Comparison of ENCODE assay signal across 8 cellular contexts in the genomic region with DNA sequence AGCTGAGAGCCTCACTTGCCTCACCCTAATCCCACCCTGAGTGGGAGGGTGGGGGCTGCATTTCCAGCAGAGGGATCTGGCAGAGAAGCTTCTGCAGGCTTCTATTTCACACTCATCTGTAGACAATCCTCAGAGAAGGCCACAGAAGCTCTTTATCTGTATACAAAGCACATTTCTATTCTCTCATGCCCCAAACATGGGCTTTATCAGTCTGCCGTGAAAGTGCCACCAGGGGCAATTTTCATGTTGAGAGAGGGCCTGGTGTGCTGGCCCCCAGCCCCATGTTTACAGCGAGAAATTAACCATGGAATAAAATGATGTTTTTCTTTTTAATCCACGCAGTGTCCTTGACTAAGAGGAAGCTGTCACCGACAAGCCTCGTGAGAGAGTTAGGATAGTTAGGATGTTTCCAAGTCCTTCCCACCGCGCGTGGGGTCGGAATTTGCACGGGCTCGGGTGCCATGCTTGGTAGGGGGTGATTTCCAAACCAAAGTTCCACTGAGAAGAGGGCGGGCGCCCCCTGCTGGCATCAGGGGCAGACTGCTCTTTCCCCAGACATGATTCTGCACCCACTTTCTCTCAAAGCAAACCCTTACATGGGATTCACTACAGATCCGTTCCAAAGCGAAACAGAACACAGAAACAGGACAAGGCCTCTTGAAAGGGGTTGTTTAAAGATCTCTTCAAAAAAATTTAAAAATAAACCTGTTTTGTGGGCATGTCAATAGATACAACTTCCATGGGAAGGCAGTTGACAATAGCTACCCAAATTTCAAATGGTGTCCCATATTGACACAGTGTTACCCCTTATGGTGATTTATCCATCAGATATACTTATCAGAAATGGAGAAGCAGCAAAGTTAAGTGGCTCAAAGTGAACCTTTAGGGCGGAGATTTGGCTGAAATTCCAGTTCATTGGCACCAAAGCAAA. TPM values are rescaled to one million over a fixed set of nuclear protein-coding genes. Genes with fewer than 3 reads are reported as not detected.
DNase-seq lines count a peak whose midpoint lies in the region; ATAC-seq, FAIRE-seq and TF ChIP-seq lines count a peak whose summit lies in the region.

No MANE protein-coding gene starts in this region.

- TF ChIP-seq POLR2A in endothelial cell of umbilical vein (IDR thresholded peaks at IDR 0.05; ENCODE audit: low read depth, low read length), result no peak

- TF ChIP-seq CTCF in H9 (conservative IDR thresholded peaks at IDR 0.05) (peak; percentile 98), endothelial cell of umbilical vein (IDR thresholded peaks at IDR 0.05; ENCODE audit: extremely low read depth in 1 of 2, insufficient read depth in 1 of 2, low read depth in 1 of 2, low read length in 2 of 2) (peak; percentile 89 to 98)

- no peak overlapping the region for H3K4me3 Mint-ChIP-seq in H9
- H3K4me3 Mint-ChIP-seq in activated CD8-positive, alpha-beta memory T cell treated with anti-CD3 and anti-CD28 coated beads, Interleukin-2, amount 10 ng/mL, durations not matched to agents 7 days and 5 days, result no peak overlapping the region

- H2AK5ac ChIP-seq in H9 (ENCODE audit: insufficient read length, low read length), result no peak overlapping the region

- H3K79me1 ChIP-seq in H9 (ENCODE audit: insufficient read depth, low read depth, low read length, poor library complexity, severe bottlenecking), result no peaks in the 10 kb centered on the region

- H2BK15ac ChIP-seq in H9 (ENCODE audit: low read depth, low read length), result no peak overlapping the region

- H3K9me3 ChIP-seq in H9 (ENCODE audit: control insufficient read depth, low read depth, low read length) (no peaks in the 10 kb centered on the region), endothelial cell of umbilical vein (replicated peaks; ENCODE audit: control insufficient read depth, insufficient read depth, low read length) (no peaks in the 10 kb centered on the region), muscle layer of duodenum (ENCODE audit: control insufficient read depth in 1 of 2, low read length in 2 of 2) (peaks cover 8 to 19% of the 10 kb centered on the region in 2 donors)

- intact Hi-C loops in endothelial cell of umbilical vein (cut with micrococcal nuclease), result loop anchor here (1.0 to 2.0 kb wide), 5 partner anchors 71 to 714 kb away; a partner anchor contains a TSS

- BruUV-seq in endothelial cell of umbilical vein (replicated peaks; lab: Mats Ljungman, UMichigan), result no TSS peak

- no CpG with 5 or more reads among the region's 16 CpGs for WGBS in H9 (ENCODE audit: extremely low coverage, insufficient read length, low lambda C conversion rate)

- dilution Hi-C loops in endothelial cell of umbilical vein (cut with MboI; ENCODE audit: extremely low pct_ligation_motif_present, low sequenced_read_pairs), result no loop called here

- no peaks in the 10 kb centered on the region for H3K4me1 ChIP-seq in H9 (ENCODE audit: insufficient read depth, low read length)
- H3K4me1 ChIP-seq in endothelial cell of umbilical vein (ENCODE audit: control insufficient read depth, extremely low read depth, insufficient read depth, low read length), result no peaks in the 10 kb centered on the region
- peaks cover 0 to 10% of the 10 kb centered on the region in 2 donors for H3K4me1 ChIP-seq in muscle layer of duodenum (ENCODE audit: control insufficient read depth in 1 of 2, insufficient read depth in 2 of 2, low read length in 2 of 2)

- no peak overlapping the region for H3K4me3 ChIP-seq in endothelial cell of umbilical vein (replicated peaks in 1 of 3; ENCODE audit: insufficient read depth in 1 of 3, low read depth in 1 of 3, low read length in 3 of 3)
- no peak overlapping the region for H3K4me3 ChIP-seq in muscle layer of duodenum (ENCODE audit: low read depth in 1 of 2, low read length in 2 of 2)

- no peak overlapping the region for H3T11ph ChIP-seq in H9 (ENCODE audit: low read length)

- H3K27me3 ChIP-seq in H9 (ENCODE audit: insufficient read depth, low read length) (no peaks in the 10 kb centered on the region), endothelial cell of umbilical vein (ENCODE audit: control insufficient read depth in 2 of 2, insufficient read depth in 2 of 2, low read length in 2 of 2) (no peaks in the 10 kb centered on the region), muscle layer of duodenum (ENCODE audit: low read depth, low read length) (no peaks in the 10 kb centered on the region)

- no peak overlapping the region for H3K23ac ChIP-seq in H9 (ENCODE audit: insufficient read length, low read depth, low read length)

- H4K8ac ChIP-seq in H9 (replicated peaks; ENCODE audit: insufficient read length, low read depth, low read length), result no peak overlapping the region

- no peak overlapping the region for H2BK20ac ChIP-seq in H9 (ENCODE audit: low read depth, low read length, poor library complexity, severe bottlenecking)

- H3K23me2 ChIP-seq in H9 (ENCODE audit: insufficient read length, low read depth, low read length, poor library complexity, severe bottlenecking), result no peaks in the 10 kb centered on the region

- ATAC-seq in activated CD8-positive, alpha-beta memory T cell treated with anti-CD3 and anti-CD28 coated beads, Interleukin-2, amount 10 ng/mL, durations not matched to agents 7 days and 5 days, result no peak
- no peak for ATAC-seq in GM19455 (IDR thresholded peaks at IDR 0.05; ENCODE audit: unreplicated experiment)

- peaks cover 9 to 21% (median 9%) of the 10 kb centered on the region in 3 experiments; a peak in 5 of 7 replicates for H3K36me3 Mint-ChIP-seq in H9 (ENCODE audit: insufficient read depth in 1 of 3, low read depth in 3 of 3)
- peaks cover 2% of the 10 kb centered on the region for H3K36me3 Mint-ChIP-seq in activated CD8-positive, alpha-beta memory T cell treated with anti-CD3 and anti-CD28 coated beads, Interleukin-2, amount 10 ng/mL, durations not matched to agents 7 days and 5 days

- no peaks in the 10 kb centered on the region for H4K20me1 ChIP-seq in H9 (ENCODE audit: control insufficient read depth, insufficient read depth, insufficient read length)
- H4K20me1 ChIP-seq in endothelial cell of umbilical vein (replicated peaks; ENCODE audit: control insufficient read depth, extremely low read depth, insufficient read depth, low read length), result no peaks in the 10 kb centered on the region

- peak; percentile 75 for FAIRE-seq in endothelial cell of umbilical vein (lab: Jason Lieb, UNC)

- H3K14ac ChIP-seq in H9 (ENCODE audit: insufficient read depth, low read length), result no peak overlapping the region

- H3K27ac Mint-ChIP-seq in H9, result no peak overlapping the region
- H3K27ac Mint-ChIP-seq in activated CD8-positive, alpha-beta memory T cell treated with anti-CD3 and anti-CD28 coated beads, Interleukin-2, amount 10 ng/mL, durations not matched to agents 7 days and 5 days, result no peak overlapping the region

- no peaks in the 10 kb centered on the region for H3K36me3 ChIP-seq in endothelial cell of umbilical vein (ENCODE audit: control insufficient read depth in 2 of 2, extremely low read depth in 1 of 2, insufficient read depth in 2 of 2, low read length in 2 of 2)
- peaks cover 0 to 6% of the 10 kb centered on the region in 2 donors for H3K36me3 ChIP-seq in muscle layer of duodenum (ENCODE audit: control insufficient read depth in 1 of 2, insufficient read depth in 2 of 2, low read length in 2 of 2)

- POLR2A ChIA-PET in endothelial cell of umbilical vein (lab: Charles Lee), result no interaction called here

- no peaks in the 10 kb centered on the region for H3K9me1 ChIP-seq in endothelial cell of umbilical vein (replicated peaks; ENCODE audit: control insufficient read depth, extremely low read depth, insufficient read depth, low read length)

- H3K18ac ChIP-seq in H9 (ENCODE audit: insufficient read length, low read depth, low read length), result no peak overlapping the region

- H3K4ac ChIP-seq in H9 (ENCODE audit: low read depth, low read length), result no peak overlapping the region

- H3K9ac ChIP-seq in H9 (ENCODE audit: extremely low read depth, insufficient read length, low read length) (no peak overlapping the region), endothelial cell of umbilical vein (replicated peaks; ENCODE audit: extremely low read depth, insufficient read depth, low read length) (no peak overlapping the region)

- H2AFZ ChIP-seq in H9 (ENCODE audit: low read length) (no peak overlapping the region), endothelial cell of umbilical vein (ENCODE audit: low read depth, low read length) (no peak overlapping the region)

- peak; percentile 84 for DNase-seq in AG20443 (ENCODE audit: low spot score)
- DNase-seq in H9, result peak; percentile 66
- DNase-seq in NCI-H526 (lab: John Stamatoyannopoulos, UW), result peak; percentile 41 to 81
- peak; percentile 61 for DNase-seq in activated CD8-positive, alpha-beta memory T cell treated with anti-CD3 and anti-CD28 coated beads, Interleukin-2, amount 10 ng/mL, durations not matched to agents 7 days and 5 days
- DNase-seq in endothelial cell of umbilical vein (ENCODE audit: low read depth, low spot score), result peak; percentile 51
- peak; percentile 48 for DNase-seq in stimulated activated CD8-positive, alpha-beta memory T cell treated with anti-CD3 and anti-CD28 coated beads, Interleukin-7, amount 100 ng/mL, for 24 hours (ENCODE audit: low read depth)

- no peak overlapping the region for H3K27ac ChIP-seq in H9 (ENCODE audit: insufficient read length, low read depth, low read length)
- no peak overlapping the region for H3K27ac ChIP-seq in endothelial cell of umbilical vein (ENCODE audit: insufficient read depth, low read depth, low read length)
- H3K27ac ChIP-seq in muscle layer of duodenum (ENCODE audit: low read length), result peak overlapping the region; percentile 40

- peaks cover 3% of the 10 kb centered on the region for H3K27me3 Mint-ChIP-seq in H9 (ENCODE audit: low read depth)
- H3K27me3 Mint-ChIP-seq in activated CD8-positive, alpha-beta memory T cell treated with anti-CD3 and anti-CD28 coated beads, Interleukin-2, amount 10 ng/mL, durations not matched to agents 7 days and 5 days, result peaks cover 6% of the 10 kb centered on the region

- no peak overlapping the region for H2BK120ac ChIP-seq in H9 (ENCODE audit: low read depth, low read length, poor library complexity, severe bottlenecking)

- CTCF ChIA-PET in activated CD8-positive, alpha-beta memory T cell treated with anti-CD3 and anti-CD28 coated beads, Interleukin-2, amount 10 ng/mL, durations not matched to agents 7 days and 5 days (lab: Charles Lee), result interaction anchor here (0.8 to 1.7 kb wide), 8 partner anchors 16 to 277 kb away, joined by 3 to 4 read pairs (median 3); no protein-coding TSS in a partner anchor
- CTCF ChIA-PET in endothelial cell of umbilical vein (lab: Charles Lee), result interaction anchor here (0.6 to 4.1 kb wide), 26 partner anchors 11 to 714 kb away, joined by 3 to 42 read pairs (median 4); a partner anchor contains a TSS

- H3K56ac ChIP-seq in H9 (ENCODE audit: insufficient read length, low read depth, low read length), result no peak overlapping the region

- H2BK5ac ChIP-seq in H9 (ENCODE audit: insufficient read length, low read length), result no peak overlapping the region

- H3K4me2 ChIP-seq in H9 (ENCODE audit: insufficient read depth, insufficient read length, low read length) (peak overlapping the region; percentile 23), endothelial cell of umbilical vein (ENCODE audit: insufficient read depth, low read length) (no peak overlapping the region)

- H3K4me1 Mint-ChIP-seq in H9, result peaks cover 11 to 19% of the 10 kb centered on the region in 2 experiments
- no peaks in the 10 kb centered on the region for H3K4me1 Mint-ChIP-seq in activated CD8-positive, alpha-beta memory T cell treated with anti-CD3 and anti-CD28 coated beads, Interleukin-2, amount 10 ng/mL, durations not matched to agents 7 days and 5 days

- no peaks in the 10 kb centered on the region for H3K79me2 ChIP-seq in H9 (ENCODE audit: insufficient read depth, low read length)
- H3K79me2 ChIP-seq in endothelial cell of umbilical vein (ENCODE audit: control insufficient read depth, insufficient read depth, low read length), result no peaks in the 10 kb centered on the region

- H4K91ac ChIP-seq in H9 (ENCODE audit: insufficient read length, low read depth, low read length), result no peak overlapping the region

- H2BK12ac ChIP-seq in H9 (ENCODE audit: insufficient read length, low read depth, low read length), result no peak overlapping the region

- H3K9me3 Mint-ChIP-seq in H9, result peaks cover 28 to 32% of the 10 kb centered on the region in 2 experiments
- peaks cover 8% of the 10 kb centered on the region for H3K9me3 Mint-ChIP-seq in activated CD8-positive, alpha-beta memory T cell treated with anti-CD3 and anti-CD28 coated beads, Interleukin-2, amount 10 ng/mL, durations not matched to agents 7 days and 5 days (ENCODE audit: low read depth)

- no peak overlapping the region for H4K5ac ChIP-seq in H9 (ENCODE audit: insufficient read length, low read depth, low read length)

RNA-seq across cellular contexts. Expression of a gene that starts 19.4 kb away (rescaled TPM):
- total RNA-seq in H9 (2021), result not detected in 2 replicates
- total RNA-seq in activated CD8-positive, alpha-beta memory T cell treated with anti-CD3 and anti-CD28 coated beads, Interleukin-2, amount 10 ng/mL, durations not matched to agents 7 days and 5 days, result not detected
- total RNA-seq in endothelial cell of umbilical vein, result not detected in 2 replicates
- not detected in 2 replicates for polyA plus RNA-seq in endothelial cell of umbilical vein
- not detected in 2 replicates for polyA plus RNA-seq in endothelial cell of umbilical vein (2011; cell fraction: cytosol; rRNA removed)
- not detected in 2 replicates for polyA plus RNA-seq in endothelial cell of umbilical vein (2011; cell fraction: nucleus; rRNA removed)
- not detected in 2 replicates for polyA plus RNA-seq in endothelial cell of umbilical vein (2012)
- not detected in 2 replicates for polyA minus RNA-seq in endothelial cell of umbilical vein
- 5.8 TPM for polyA minus RNA-seq in endothelial cell of umbilical vein (2011; cell fraction: cytosol; rRNA and poly(A)+ RNA removed)
- 0.29 TPM in 1 of 2 replicates, not detected in the other for polyA minus RNA-seq in endothelial cell of umbilical vein (2011; cell fraction: nucleus; rRNA and poly(A)+ RNA removed)
